Comparison of ENCODE assay signal across 8 cellular contexts in the genomic region with DNA sequence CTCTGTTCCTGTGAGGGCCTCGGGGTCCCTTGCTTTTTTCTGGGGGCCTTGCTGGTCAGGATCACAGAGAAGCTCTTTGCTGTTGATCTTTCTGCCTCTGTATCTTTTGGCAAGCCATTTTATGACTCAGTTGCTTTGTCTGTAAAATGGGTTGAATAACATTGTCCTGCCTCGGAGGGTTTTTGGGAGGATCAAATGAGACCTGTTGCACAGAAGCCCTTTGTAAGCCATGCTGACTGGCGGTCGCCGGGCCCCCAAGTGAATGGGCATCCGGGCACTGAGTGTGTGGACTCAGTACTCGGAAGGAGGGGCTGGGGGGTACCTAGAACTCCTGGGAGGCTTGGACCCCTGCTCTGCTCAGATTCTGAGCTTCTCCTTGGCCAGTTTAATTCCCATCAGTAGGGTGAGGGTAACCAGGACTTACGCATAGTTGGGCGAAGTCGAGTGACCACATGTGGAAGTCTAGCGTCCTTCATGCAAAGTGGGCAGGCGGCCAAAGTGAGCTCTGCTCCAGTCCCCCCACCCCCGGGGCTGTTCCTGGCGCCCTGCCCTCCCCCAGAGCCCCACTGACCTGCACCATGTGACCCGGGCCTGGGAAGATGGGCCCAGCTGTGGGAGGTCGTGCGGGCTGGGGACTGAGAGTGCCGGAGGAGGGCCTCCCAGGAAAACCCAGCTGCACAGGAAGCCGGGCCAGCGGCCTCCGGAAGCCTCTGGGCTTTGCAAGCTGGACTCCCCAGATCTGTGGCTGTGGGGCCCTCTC.
DNase-seq lines count a peak whose midpoint lies in the region; ATAC-seq and TF ChIP-seq lines count a peak whose summit lies in the region.

No MANE protein-coding gene starts in this region.

- no TSS peak for BruUV-seq in Panc1 (replicated peaks; lab: Mats Ljungman, UMichigan)

- no peaks in the 10 kb centered on the region for H4K20me1 ChIP-seq in fibroblast of lung (ENCODE audit: control insufficient read depth, extremely low read depth, insufficient read depth, low read length)

- peaks cover 89% of the 10 kb centered on the region for H3K4me1 Mint-ChIP-seq in nephron
- H3K4me1 Mint-ChIP-seq in activated CD4-positive, alpha-beta T cell treated with anti-CD3 and anti-CD28 coated beads for 36 hours, result peaks cover 80% of the 10 kb centered on the region

- in situ Hi-C loops in Panc1 (cut with HindIII; ENCODE audit: low pct_unique_long_range_greater_than_20kb, low sequenced_read_pairs), result loop anchor here (5.0 kb wide), 1 partner anchor 97 kb away; no protein-coding TSS in a partner anchor

- ATAC-seq in Panc1 (peak; percentile 7; the same call in 1 of the 2 replicates), GM21528 (IDR thresholded peaks at IDR 0.05; ENCODE audit: low FRiP score, unreplicated experiment) (no peak), GM21390 (IDR thresholded peaks at IDR 0.05; ENCODE audit: unreplicated experiment) (no peak), GM19023 (IDR thresholded peaks at IDR 0.05; ENCODE audit: unreplicated experiment) (no peak)
- ATAC-seq in activated CD4-positive, alpha-beta T cell treated with anti-CD3 and anti-CD28 coated beads for 36 hours, result no peak

- no peak for TF ChIP-seq CTCF in AG04450 (IDR thresholded peaks at IDR 0.05; ENCODE audit: low read depth, low read length)
- no peak for TF ChIP-seq CTCF in Panc1 (IDR thresholded peaks at IDR 0.05)
- no peak for TF ChIP-seq CTCF in fibroblast of lung (conservative IDR thresholded peaks at IDR 0.05 in 1 of 2, IDR thresholded peaks at IDR 0.05 in 1 of 2; ENCODE audit: low read depth in 1 of 2, low read length in 2 of 2)
- TF ChIP-seq CTCF in nephron (IDR thresholded peaks at IDR 0.05; ENCODE audit: unreplicated experiment in 3 of 3), result no peak

- POLR2A ChIA-PET in AG04450 (lab: Yijun Ruan, JAX), result interaction anchor here (0.6 to 2.7 kb wide), 14 partner anchors 9 to 102 kb away, joined by 3 to 15 read pairs (median 6); no protein-coding TSS in a partner anchor
- POLR2A ChIA-PET in Panc1 (lab: Charles Lee), result no interaction called here
- POLR2A ChIA-PET in activated CD4-positive, alpha-beta T cell treated with anti-CD3 and anti-CD28 coated beads for 36 hours (lab: Charles Lee), result interaction anchor here (1.1 kb wide), 1 partner anchor 29 kb away, joined by 3 read pairs; no protein-coding TSS in a partner anchor

- H3K4me3 Mint-ChIP-seq in nephron, result peak overlapping the region in 1 of 3 experiments; percentile 20
- no peak overlapping the region for H3K4me3 Mint-ChIP-seq in activated CD4-positive, alpha-beta T cell treated with anti-CD3 and anti-CD28 coated beads for 36 hours

- H3K9me3 ChIP-seq in AG04450 (ENCODE audit: control insufficient read depth, insufficient read depth, low read length), result no peaks in the 10 kb centered on the region; the same call in 1 of the 2 replicates
- no peaks in the 10 kb centered on the region for H3K9me3 ChIP-seq in Panc1 (ENCODE audit: control insufficient read depth, insufficient read depth, low read depth, low read length)
- H3K9me3 ChIP-seq in fibroblast of lung (ENCODE audit: control insufficient read depth, insufficient read depth, low read depth, low read length), result no peaks in the 10 kb centered on the region

- no peak overlapping the region for H2AFZ ChIP-seq in fibroblast of lung (ENCODE audit: low read length)

- H3K27me3 ChIP-seq in AG04450 (ENCODE audit: control insufficient read depth, insufficient read depth, low read length) (no peaks in the 10 kb centered on the region), Panc1 (ENCODE audit: control insufficient read depth, insufficient read depth, low read length) (no peaks in the 10 kb centered on the region), fibroblast of lung (ENCODE audit: control insufficient read depth, insufficient read depth, low read length) (no peaks in the 10 kb centered on the region)

- peaks cover 78% of the 10 kb centered on the region for H3K79me2 ChIP-seq in fibroblast of lung (ENCODE audit: control insufficient read depth, insufficient read depth, low read length)

- H3K9me3 Mint-ChIP-seq in nephron, result no peaks in the 10 kb centered on the region
- no peaks in the 10 kb centered on the region for H3K9me3 Mint-ChIP-seq in activated CD4-positive, alpha-beta T cell treated with anti-CD3 and anti-CD28 coated beads for 36 hours (ENCODE audit: low read depth)

- H3K4me3 ChIP-seq in AG04450 (ENCODE audit: low read depth, low read length), result 0 out of 2 replicates have a peak overlapping the region, but pooled peaks have one; percentile 10
- no peak overlapping the region for H3K4me3 ChIP-seq in Panc1 (ENCODE audit: low read depth in 2 of 2, low read length in 2 of 2)
- no peak overlapping the region for H3K4me3 ChIP-seq in fibroblast of lung (replicated peaks in 1 of 4; ENCODE audit: control extremely low read depth in 1 of 4, insufficient read depth in 1 of 4, low read depth in 3 of 4, low read length in 4 of 4)

- H3K4me2 ChIP-seq in fibroblast of lung (ENCODE audit: extremely low read depth, insufficient read depth, low read length), result peak overlapping the region; percentile 60

- DNase-seq in AG04450 (ENCODE audit: low read depth, low spot score), result peak; percentile 90
- DNase-seq in Panc1 (ENCODE audit: low read depth, low spot score), result no peak
- peak; percentile 95 to 100 for DNase-seq in fibroblast of lung (ENCODE audit: low read depth in 2 of 2)
- DNase-seq in activated CD4-positive, alpha-beta T cell treated with anti-CD3 and anti-CD28 coated beads for 36 hours, result no peak

- no peaks in the 10 kb centered on the region for H3K36me3 Mint-ChIP-seq in nephron (ENCODE audit: low read depth)
- H3K36me3 Mint-ChIP-seq in activated CD4-positive, alpha-beta T cell treated with anti-CD3 and anti-CD28 coated beads for 36 hours (ENCODE audit: low read depth), result no peaks in the 10 kb centered on the region

- CTCF ChIA-PET in AG04450 (lab: Charles Lee), result interaction anchor here (1.0 to 2.2 kb wide), 3 partner anchors 11 to 93 kb away, joined by 3 to 7 read pairs (median 6); no protein-coding TSS in a partner anchor
- CTCF ChIA-PET in Panc1 (lab: Charles Lee), result no interaction called here
- CTCF ChIA-PET in activated CD4-positive, alpha-beta T cell treated with anti-CD3 and anti-CD28 coated beads for 36 hours (lab: Charles Lee), result interaction anchor here (0.6 to 2.0 kb wide), 4 partner anchors 8 to 138 kb away, joined by 3 to 10 read pairs (median 4); no protein-coding TSS in a partner anchor

- intact Hi-C loops in Panc1 (cut with micrococcal nuclease; ENCODE audit: unreplicated experiment), result loop anchor here (5.0 to 10.0 kb wide), 2 partner anchors 70 to 92 kb away; no protein-coding TSS in a partner anchor
- intact Hi-C loops in activated CD4-positive, alpha-beta T cell treated with anti-CD3 and anti-CD28 coated beads for 36 hours (cut with DNase I, micrococcal nuclease), result no loop called here

- peak overlapping the region; percentile 65 for H3K9ac ChIP-seq in fibroblast of lung (ENCODE audit: insufficient read depth, low read length)

- H3K27ac Mint-ChIP-seq in nephron, result peak overlapping the region; percentile 78 to 98 (median 91)
- H3K27ac Mint-ChIP-seq in activated CD4-positive, alpha-beta T cell treated with anti-CD3 and anti-CD28 coated beads for 36 hours, result no peak overlapping the region

- peaks cover 3% of the 10 kb centered on the region for H3K27me3 Mint-ChIP-seq in nephron (ENCODE audit: low read depth)
- H3K27me3 Mint-ChIP-seq in activated CD4-positive, alpha-beta T cell treated with anti-CD3 and anti-CD28 coated beads for 36 hours, result no peaks in the 10 kb centered on the region

- peaks cover 100% of the 10 kb centered on the region for H3K4me1 ChIP-seq in Panc1 (ENCODE audit: control insufficient read depth, insufficient read depth, low read length)
- H3K4me1 ChIP-seq in fibroblast of lung (ENCODE audit: control insufficient read depth, extremely low read depth, insufficient read depth, low read length), result peaks cover 86% of the 10 kb centered on the region

- H3K27ac ChIP-seq in AG04450 (ENCODE audit: low read depth, low read length) (peak overlapping the region; percentile 97), Panc1 (ENCODE audit: low read length) (peak overlapping the region; percentile 83), fibroblast of lung (ENCODE audit: insufficient read depth, low read length) (peak overlapping the region; percentile 96)

- H3K36me3 ChIP-seq in Panc1 (ENCODE audit: control insufficient read depth, insufficient read depth, low read length) (no peaks in the 10 kb centered on the region), fibroblast of lung (ENCODE audit: control insufficient read depth, insufficient read depth, low read length) (peaks cover 6% of the 10 kb centered on the region)

Comparison
In these comparisons a context has a peak if more than half of its experiments do, and no peak if none do; other contexts are left out.
1. DNase-seq: peak in AG04450 (single experiment) and fibroblast of lung (2 of 2); none in Panc1 (single experiment) and activated CD4-positive, alpha-beta T cell treated with anti-CD3 and anti-CD28 coated beads for 36 hours (single experiment).
2. Peak in every context shown above with its lines, with median percentiles within 50 percentile points of each other: H3K27ac ChIP-seq.